In genomic region chr1:38559180-38559874, GRCh38 we compare ENCODE assay signal across 8 cellular contexts.
A peak's percentile ranks its signal among the peaks of the same experiment; 100 is the strongest.
DNase-seq lines count a peak whose midpoint lies in the region; ATAC-seq and FAIRE-seq lines count a peak whose summit lies in the region.

No MANE protein-coding gene starts in this region.

- no peaks in the 10 kb centered on the region for H3K9me3 ChIP-seq in esophagus (ENCODE audit: control insufficient read depth in 2 of 2, insufficient read depth in 1 of 2, low read depth in 1 of 2, low read length in 1 of 2)

- H3K27ac ChIP-seq in esophagus (ENCODE audit: low read depth in 2 of 2, low read length in 1 of 2), result peak overlapping the region; percentile 42 to 69

- ATAC-seq in HG03097 (IDR thresholded peaks at IDR 0.05; ENCODE audit: low FRiP score, unreplicated experiment), result peak; percentile 51
- no peak for ATAC-seq in GM18873 (IDR thresholded peaks at IDR 0.05; ENCODE audit: low FRiP score, unreplicated experiment)
- ATAC-seq in GM18870 (IDR thresholded peaks at IDR 0.05; ENCODE audit: unreplicated experiment), result no peak

- H3K27me3 ChIP-seq in esophagus (ENCODE audit: control insufficient read depth in 1 of 2, insufficient read depth in 2 of 2, low read length in 2 of 2), result no peaks in the 10 kb centered on the region

- no peaks in the 10 kb centered on the region for H3K36me3 ChIP-seq in esophagus (ENCODE audit: control insufficient read depth in 2 of 2, insufficient read depth in 2 of 2, low read length in 1 of 2)

- peak; percentile 72 for DNase-seq in GM18507 (ENCODE audit: extremely low spot score, insufficient read length, low read depth)
- DNase-seq in activated CD4-positive, alpha-beta T cell treated with anti-CD3 and anti-CD28 coated beads for 48 hours, result peak; percentile 84
- DNase-seq in stimulated activated CD4-positive, alpha-beta T cell treated with anti-CD3 and anti-CD28 coated beads, Interleukin-15, amount 100 ng/mL, for 48 hours (ENCODE audit: low read depth in 2 of 2), result peak; percentile 66 to 71
- no peak for DNase-seq in G401 (ENCODE audit: low spot score)

- H3K4me1 ChIP-seq in esophagus (ENCODE audit: control insufficient read depth in 2 of 2, insufficient read depth in 2 of 2, low read length in 1 of 2), result peaks cover 0 to 6% of the 10 kb centered on the region in 2 donors

- WGBS in esophagus, 2 donors, result 10 to 14% methylated on average over 39 of the region's 39 CpGs

- peak overlapping the region in 1 of 2 donors; percentile 30 for H3K4me3 ChIP-seq in esophagus (ENCODE audit: low read depth in 1 of 2, low read length in 2 of 2)

- peak; percentile 95 for FAIRE-seq in GM18507 (lab: Jason Lieb, UNC)

- in situ Hi-C loops in G401 (cut with HindIII; ENCODE audit: low sequenced_read_pairs), result no loop called here
